Comparison of ENCODE assay signal across 9 cellular contexts in genomic region chr22:47043835-47044721, GRCh38.
DNase-seq lines count a peak whose midpoint lies in the region; ATAC-seq, FAIRE-seq and TF ChIP-seq lines count a peak whose summit lies in the region.
"Had no signal": no experiment of that assay in that cellular context is flagged by ENCODE, and none has a peak within 500 bp of the region (broad histone marks: within the 10 kb centered on the region; RNA-seq: fewer than 3 reads in every experiment).

No MANE protein-coding gene starts in this region.

- intact Hi-C loops in pancreas (cut with DNase I): no loop called here

- 86 to 89% methylated on average over 16 to 19 of the region's 19 CpGs for WGBS in endodermal cell (ENCODE audit: insufficient coverage in 1 of 2, insufficient read length in 1 of 2), 2 experiments
- WGBS in pancreas, 2 donors: 49% methylated on average over 19 of the region's 19 CpGs

- peaks cover 8% of the 10 kb centered on the region for H3K4me1 Mint-ChIP-seq in endodermal cell

- H3K27ac Mint-ChIP-seq in endodermal cell: no peak overlapping the region

- H3K9me3 Mint-ChIP-seq in endodermal cell: no peaks in the 10 kb centered on the region

- ATAC-seq in pancreas: peak; percentile 93 to 98 (median 97)
- no peak for ATAC-seq in GM18907 (IDR thresholded peaks at IDR 0.05; ENCODE audit: unreplicated experiment)

- H3K36me3 ChIP-seq in H7 (replicated peaks; ENCODE audit: control insufficient read depth, insufficient read depth, low read length) (no peaks in the 10 kb centered on the region), endodermal cell (ENCODE audit: control insufficient read depth, insufficient read depth, low read length) (no peaks in the 10 kb centered on the region), pancreas (no peaks in the 10 kb centered on the region)
- peaks cover 4% of the 10 kb centered on the region for H3K36me3 ChIP-seq in effector memory CD4-positive, alpha-beta T cell (ENCODE audit: control insufficient read depth, insufficient read depth, low read length)

- H3K9me3 ChIP-seq in endodermal cell (ENCODE audit: control insufficient read depth, low read length) (no peaks in the 10 kb centered on the region), pancreas (no peaks in the 10 kb centered on the region)
- H3K9me3 ChIP-seq in effector memory CD4-positive, alpha-beta T cell (ENCODE audit: control insufficient read depth, low read length): no peaks in the 10 kb centered on the region

- no peak overlapping the region for H3K4me3 Mint-ChIP-seq in endodermal cell

- peaks cover 3% of the 10 kb centered on the region for H3K4me1 ChIP-seq in endodermal cell (ENCODE audit: control insufficient read depth, insufficient read depth, low read length)
- peaks cover 0 to 8% (median 5%) of the 10 kb centered on the region in 3 donors for H3K4me1 ChIP-seq in pancreas
- no peaks in the 10 kb centered on the region for H3K4me1 ChIP-seq in effector memory CD4-positive, alpha-beta T cell (ENCODE audit: control insufficient read depth, insufficient read depth, low read length, poor library complexity, severe bottlenecking)

- peaks cover 9% of the 10 kb centered on the region for H3K36me3 Mint-ChIP-seq in endodermal cell (ENCODE audit: low read depth)

- no peak for TF ChIP-seq CTCF in endodermal cell (conservative IDR thresholded peaks at IDR 0.05)
- no peak for TF ChIP-seq CTCF in pancreas (IDR thresholded peaks at IDR 0.05)

- no peaks in the 10 kb centered on the region for H3K27me3 Mint-ChIP-seq in endodermal cell (ENCODE audit: insufficient read depth)

- FAIRE-seq in pancreas (lab: Jason Lieb, UNC): no peak
- FAIRE-seq: colon had no signal

- no peak overlapping the region for H3K4me3 ChIP-seq in H7 (ENCODE audit: insufficient read depth, low read depth, low read length)
- no peak overlapping the region for H3K4me3 ChIP-seq in endodermal cell (ENCODE audit: low read length)
- no peak overlapping the region for H3K4me3 ChIP-seq in pancreas
- no peak overlapping the region for H3K4me3 ChIP-seq in effector memory CD4-positive, alpha-beta T cell (ENCODE audit: insufficient read depth, low read depth, low read length, poor library complexity, severe bottlenecking)

- peak overlapping the region; percentile 44 for H3K27ac ChIP-seq in endodermal cell (ENCODE audit: low read depth, low read length)
- peak overlapping the region in 3 of 4 donors; percentile 22 to 30 (median 22) for H3K27ac ChIP-seq in pancreas
- H3K27ac ChIP-seq in effector memory CD4-positive, alpha-beta T cell (ENCODE audit: insufficient read depth, low read length, poor library complexity, severe bottlenecking): no peak overlapping the region

- H3K27me3 ChIP-seq in H7 (ENCODE audit: control insufficient read depth, insufficient read depth, low read length) (no peaks in the 10 kb centered on the region), endodermal cell (ENCODE audit: control insufficient read depth, insufficient read depth, low read length, poor library complexity, severe bottlenecking) (no peaks in the 10 kb centered on the region), pancreas (no peaks in the 10 kb centered on the region)
- H3K27me3 ChIP-seq in effector memory CD4-positive, alpha-beta T cell (replicated peaks; ENCODE audit: control insufficient read depth, insufficient read depth, low read length, poor library complexity, severe bottlenecking): no peaks in the 10 kb centered on the region

- DNase-seq in H7 (peak; percentile 89), NCI-H2196 (lab: John Stamatoyannopoulos, UW; ENCODE audit: unreplicated experiment) (peak; percentile 79), endodermal cell (peak; percentile 83), pancreas (peak; percentile 75 to 97 (median 86)), GDM1 (lab: John Stamatoyannopoulos, UW) (no peak)
- no peak for DNase-seq in stimulated activated CD8-positive, alpha-beta memory T cell treated with anti-CD3 and anti-CD28 coated beads, Interleukin-4, amount 100 ng/mL, for 48 hours
- no peak for DNase-seq in effector memory CD4-positive, alpha-beta T cell

- H3K9ac ChIP-seq in endodermal cell (ENCODE audit: extremely low read depth, low read length, poor library complexity, severe bottlenecking): no peak overlapping the region

Comparison
In these comparisons a context has a peak if more than half of its experiments do, and no peak if none do; other contexts are left out.
1. DNase-seq: peak in H7 (single experiment), NCI-H2196 (single experiment), endodermal cell (single experiment) and pancreas (6 of 6); none in stimulated activated CD8-positive, alpha-beta memory T cell treated with anti-CD3 and anti-CD28 coated beads, Interleukin-4, amount 100 ng/mL, for 48 hours (single experiment), effector memory CD4-positive, alpha-beta T cell (0 of 3) and GDM1 (single experiment).